9 cellular contexts compared by ENCODE assay signal in the genomic region with DNA sequence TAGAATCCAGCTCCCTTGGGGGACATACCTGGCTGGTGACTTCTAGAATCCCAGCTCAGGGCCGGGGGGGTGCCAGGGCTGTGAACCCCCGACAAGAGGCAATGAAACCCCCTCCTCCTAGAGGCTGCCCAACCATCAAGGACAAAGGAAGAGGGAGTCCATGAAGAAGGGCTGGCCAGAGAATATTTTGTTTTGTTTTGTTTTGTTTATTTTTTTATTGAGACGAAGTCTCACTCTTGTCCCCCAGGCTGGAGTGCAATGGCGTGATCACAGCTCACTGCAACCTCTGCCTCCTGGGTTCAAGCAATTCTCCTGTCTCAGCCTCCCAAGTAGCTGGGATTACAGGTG. TPM values are rescaled to one million over a fixed set of nuclear protein-coding genes. Genes with fewer than 3 reads are reported as not detected.
DNase-seq lines count a peak whose midpoint lies in the region; ATAC-seq and TF ChIP-seq lines count a peak whose summit lies in the region.
"Not testable (repeated sequence)": the region's sequence is repeated elsewhere in the genome, so short reads cannot be mapped to it uniquely, and the experiment has no call there.
"Had no signal": no experiment of that assay in that cellular context is flagged by ENCODE, and none has a peak within 500 bp of the region (broad histone marks: within the 10 kb centered on the region; RNA-seq: fewer than 3 reads in every experiment).

No MANE protein-coding gene starts in this region.

- not testable (repeated sequence) for TF ChIP-seq CTCF in AG04450 (IDR thresholded peaks at IDR 0.05; ENCODE audit: low read depth, low read length); H9 (conservative IDR thresholded peaks at IDR 0.05); cardiac muscle cell (IDR thresholded peaks at IDR 0.05; ENCODE audit: low read depth, low read length)

- H3K9me3 ChIP-seq in AG04450 (ENCODE audit: control insufficient read depth, insufficient read depth, low read length); H9 (ENCODE audit: control insufficient read depth, low read depth, low read length); NT2/D1 (ENCODE audit: insufficient read depth, low read length); adipocyte (ENCODE audit: control insufficient read depth, low read length); cardiac muscle cell (ENCODE audit: low read depth): not testable (repeated sequence)

- H3K4me3 Mint-ChIP-seq in H9; activated CD4-positive, alpha-beta T cell treated with anti-CD3 and anti-CD28 coated beads, Interleukin-2, amount 10 ng/mL, durations not matched to agents 7 days and 5 days: not testable (repeated sequence)
- H3K4me3 Mint-ChIP-seq in naive thymus-derived CD8-positive, alpha-beta T cell: peak overlapping the region in 4 of 10 donors; percentile 15 to 90 (median 60)
- H3K4me3 Mint-ChIP-seq in stimulated activated naive CD8-positive, alpha-beta T cell treated with anti-CD3 and anti-CD28 coated beads, Interleukin-15, amount 100 ng/mL, for 72 hours: peak overlapping the region; percentile 96 to 98

- H3K27ac Mint-ChIP-seq in H9: peak overlapping the region; percentile 79 to 89 (median 80); a peak in 2 of 7 replicates
- peak overlapping the region; percentile 82 for H3K27ac Mint-ChIP-seq in activated CD4-positive, alpha-beta T cell treated with anti-CD3 and anti-CD28 coated beads, Interleukin-2, amount 10 ng/mL, durations not matched to agents 7 days and 5 days
- H3K27ac Mint-ChIP-seq in naive thymus-derived CD8-positive, alpha-beta T cell: peak overlapping the region in 7 of 10 donors; percentile 56 to 88 (median 66)
- H3K27ac Mint-ChIP-seq in stimulated activated naive CD8-positive, alpha-beta T cell treated with anti-CD3 and anti-CD28 coated beads, Interleukin-15, amount 100 ng/mL, for 72 hours: peak overlapping the region; percentile 96 to 99

- not testable (repeated sequence) for H3K27me3 ChIP-seq in AG04450 (ENCODE audit: control insufficient read depth, insufficient read depth, low read length); H9 (ENCODE audit: insufficient read depth, low read length); NT2/D1 (ENCODE audit: insufficient read depth, insufficient read length); adipocyte (replicated peaks; ENCODE audit: control insufficient read depth, insufficient read depth, low read length); cardiac muscle cell

- H2BK5ac ChIP-seq in H9 (ENCODE audit: insufficient read length, low read length): not testable (repeated sequence)

- H4K20me1 ChIP-seq in H9 (ENCODE audit: control insufficient read depth, insufficient read depth, insufficient read length): not testable (repeated sequence)

- not testable (repeated sequence) for H4K5ac ChIP-seq in H9 (ENCODE audit: insufficient read length, low read depth, low read length)

- H2BK12ac ChIP-seq in H9 (ENCODE audit: insufficient read length, low read depth, low read length): not testable (repeated sequence)

- not testable (repeated sequence) for H2BK120ac ChIP-seq in H9 (ENCODE audit: low read depth, low read length, poor library complexity, severe bottlenecking)

- H2AK5ac ChIP-seq in H9 (ENCODE audit: insufficient read length, low read length): not testable (repeated sequence)

- no CpG with 5 or more reads among the region's 4 CpGs for WGBS in H9 (ENCODE audit: extremely low coverage, insufficient read length, low lambda C conversion rate)

- not testable (repeated sequence) for H3K9ac ChIP-seq in H9 (ENCODE audit: extremely low read depth, insufficient read length, low read length)
- H3K9ac ChIP-seq in NT2/D1 (ENCODE audit: insufficient read length, low read depth) (peak overlapping the region; percentile 9), adipocyte (ENCODE audit: low read length) (peak overlapping the region; percentile 50)

- H3K4ac ChIP-seq in H9 (ENCODE audit: low read depth, low read length): not testable (repeated sequence)

- H2BK15ac ChIP-seq in H9 (ENCODE audit: low read depth, low read length): not testable (repeated sequence)

- H3K27ac ChIP-seq in AG04450 (ENCODE audit: low read depth, low read length) (peak overlapping the region; percentile 92), cardiac muscle cell (peak overlapping the region; percentile 82)
- H3K27ac ChIP-seq in H9 (ENCODE audit: insufficient read length, low read depth, low read length): not testable (repeated sequence)

- not testable (repeated sequence) for H3T11ph ChIP-seq in H9 (ENCODE audit: low read length)

- not testable (repeated sequence) for H3K14ac ChIP-seq in H9 (ENCODE audit: insufficient read depth, low read length)

- peaks cover 37 to 42% of the 10 kb centered on the region in 2 experiments for H3K4me1 Mint-ChIP-seq in H9
- H3K4me1 Mint-ChIP-seq in activated CD4-positive, alpha-beta T cell treated with anti-CD3 and anti-CD28 coated beads, Interleukin-2, amount 10 ng/mL, durations not matched to agents 7 days and 5 days: peaks cover 60% of the 10 kb centered on the region
- peaks cover 19 to 70% (median 61%) of the 10 kb centered on the region in 4 donors for H3K4me1 Mint-ChIP-seq in naive thymus-derived CD8-positive, alpha-beta T cell
- peaks cover 81% of the 10 kb centered on the region for H3K4me1 Mint-ChIP-seq in stimulated activated naive CD8-positive, alpha-beta T cell treated with anti-CD3 and anti-CD28 coated beads, Interleukin-15, amount 100 ng/mL, for 72 hours

- not testable (repeated sequence) for H2BK20ac ChIP-seq in H9 (ENCODE audit: low read depth, low read length, poor library complexity, severe bottlenecking)

- H3K23ac ChIP-seq in H9 (ENCODE audit: insufficient read length, low read depth, low read length): not testable (repeated sequence)

- not testable (repeated sequence) for H3K79me2 ChIP-seq in H9 (ENCODE audit: insufficient read depth, low read length)

- H3K18ac ChIP-seq in H9 (ENCODE audit: insufficient read length, low read depth, low read length): not testable (repeated sequence)

- DNase-seq in AG04450 (ENCODE audit: low read depth, low spot score); NT2/D1 (ENCODE audit: low read depth, low spot score); activated CD4-positive, alpha-beta T cell treated with anti-CD3 and anti-CD28 coated beads, Interleukin-2, amount 10 ng/mL, durations not matched to agents 7 days and 5 days; adipocyte (ENCODE audit: low read depth); cardiac muscle cell (ENCODE audit: low read depth in 1 of 2, low spot score in 1 of 2); naive thymus-derived CD8-positive, alpha-beta T cell; stimulated activated naive CD8-positive, alpha-beta T cell treated with anti-CD3 and anti-CD28 coated beads, Interleukin-15, amount 100 ng/mL, for 72 hours: not testable (repeated sequence)
- DNase-seq in H9: peak; percentile 43

- not testable (repeated sequence) for H2AFZ ChIP-seq in H9 (ENCODE audit: low read length)

- POLR2A ChIA-PET in AG04450 (lab: Yijun Ruan, JAX): interaction anchor here (0.6 to 1.7 kb wide), 4 partner anchors 43 to 197 kb away, joined by 3 to 8 read pairs (median 3); partner anchors contain the start of genes CBX4 and CBX8
- POLR2A ChIA-PET in activated CD4-positive, alpha-beta T cell treated with anti-CD3 and anti-CD28 coated beads, Interleukin-2, amount 10 ng/mL, durations not matched to agents 7 days and 5 days (lab: Charles Lee): not testable (repeated sequence)
- POLR2A ChIA-PET in naive thymus-derived CD8-positive, alpha-beta T cell (lab: Charles Lee): interaction anchor here (0.9 to 1.7 kb wide), 6 partner anchors 9 to 253 kb away, joined by 3 to 9 read pairs (median 4); partner anchors contain the start of gene CBX8

- not testable (repeated sequence) for H3K27me3 Mint-ChIP-seq in H9 (ENCODE audit: low read depth); activated CD4-positive, alpha-beta T cell treated with anti-CD3 and anti-CD28 coated beads, Interleukin-2, amount 10 ng/mL, durations not matched to agents 7 days and 5 days; naive thymus-derived CD8-positive, alpha-beta T cell; stimulated activated naive CD8-positive, alpha-beta T cell treated with anti-CD3 and anti-CD28 coated beads, Interleukin-15, amount 100 ng/mL, for 72 hours

- H3K36me3 ChIP-seq in NT2/D1 (ENCODE audit: insufficient read depth, insufficient read length, low read length); cardiac muscle cell: not testable (repeated sequence)
- peaks cover 11% of the 10 kb centered on the region for H3K36me3 ChIP-seq in adipocyte (ENCODE audit: control insufficient read depth, insufficient read depth, low read length, severe bottlenecking)

- ATAC-seq in naive thymus-derived CD8-positive, alpha-beta T cell; stimulated activated naive CD8-positive, alpha-beta T cell treated with anti-CD3 and anti-CD28 coated beads, Interleukin-15, amount 100 ng/mL, for 72 hours: not testable (repeated sequence)

- not testable (repeated sequence) for H3K4me3 ChIP-seq in AG04450 (ENCODE audit: low read depth, low read length); NT2/D1 (ENCODE audit: insufficient read length, low read depth); cardiac muscle cell
- H3K4me3 ChIP-seq in adipocyte (ENCODE audit: low read length): peak overlapping the region; percentile 19

- not testable (repeated sequence) for H3K56ac ChIP-seq in H9 (ENCODE audit: insufficient read length, low read depth, low read length)

- H3K4me1 ChIP-seq in H9 (ENCODE audit: insufficient read depth, low read length): not testable (repeated sequence)
- peaks cover 28% of the 10 kb centered on the region for H3K4me1 ChIP-seq in NT2/D1 (ENCODE audit: insufficient read depth, insufficient read length)
- peaks cover 46% of the 10 kb centered on the region for H3K4me1 ChIP-seq in adipocyte (ENCODE audit: control insufficient read depth, insufficient read depth, low read length)
- peaks cover 29% of the 10 kb centered on the region for H3K4me1 ChIP-seq in cardiac muscle cell (ENCODE audit: low read depth)

- not testable (repeated sequence) for H3K23me2 ChIP-seq in H9 (ENCODE audit: insufficient read length, low read depth, low read length, poor library complexity, severe bottlenecking)

- peaks cover 2 to 11% (median 5%) of the 10 kb centered on the region in 3 experiments; a peak in 5 of 7 replicates for H3K36me3 Mint-ChIP-seq in H9 (ENCODE audit: insufficient read depth in 1 of 3, low read depth in 3 of 3)
- not testable (repeated sequence) for H3K36me3 Mint-ChIP-seq in activated CD4-positive, alpha-beta T cell treated with anti-CD3 and anti-CD28 coated beads, Interleukin-2, amount 10 ng/mL, durations not matched to agents 7 days and 5 days (ENCODE audit: low read depth); naive thymus-derived CD8-positive, alpha-beta T cell

- H4K91ac ChIP-seq in H9 (ENCODE audit: insufficient read length, low read depth, low read length): not testable (repeated sequence)

- not testable (repeated sequence) for H3K79me1 ChIP-seq in H9 (ENCODE audit: insufficient read depth, low read depth, low read length, poor library complexity, severe bottlenecking)

- H3K4me2 ChIP-seq in H9 (ENCODE audit: insufficient read depth, insufficient read length, low read length): not testable (repeated sequence)

- not testable (repeated sequence) for H4K8ac ChIP-seq in H9 (replicated peaks; ENCODE audit: insufficient read length, low read depth, low read length)

- CTCF ChIA-PET in AG04450 (lab: Charles Lee): interaction anchor here (0.8 to 7.3 kb wide), 4 partner anchors 12 to 205 kb away, joined by 3 to 73 read pairs (median 4); partner anchors contain the start of gene CBX4
- CTCF ChIA-PET in activated CD4-positive, alpha-beta T cell treated with anti-CD3 and anti-CD28 coated beads, Interleukin-2, amount 10 ng/mL, durations not matched to agents 7 days and 5 days (lab: Charles Lee): interaction anchor here (0.9 to 3.2 kb wide), 4 partner anchors 11 to 154 kb away, joined by 3 to 9 read pairs (median 6); partner anchors contain the start of gene CBX4

- not testable (repeated sequence) for H3K9me3 Mint-ChIP-seq in H9; activated CD4-positive, alpha-beta T cell treated with anti-CD3 and anti-CD28 coated beads, Interleukin-2, amount 10 ng/mL, durations not matched to agents 7 days and 5 days; naive thymus-derived CD8-positive, alpha-beta T cell; stimulated activated naive CD8-positive, alpha-beta T cell treated with anti-CD3 and anti-CD28 coated beads, Interleukin-15, amount 100 ng/mL, for 72 hours

RNA-seq across cellular contexts. Expression of gene TBC1D16, which starts 41.5 kb away (rescaled TPM):
- polyA plus RNA-seq in AG04450 (2011; rRNA removed) (10.9 and 14.7 TPM in 2 replicates), cardiac muscle cell (13.0 and 22.1 TPM in 2 replicates)
- 23.0 and 31.4 TPM in 2 replicates for polyA minus RNA-seq in AG04450 (2011; rRNA and poly(A)+ RNA removed)
- total RNA-seq in H9 (2021) (82.7 and 85.8 TPM in 2 replicates), cardiac muscle cell (30.3 and 37.5 TPM in 2 replicates)
- total RNA-seq in activated CD4-positive, alpha-beta T cell treated with anti-CD3 and anti-CD28 coated beads, Interleukin-2, amount 10 ng/mL, durations not matched to agents 7 days and 5 days: 1 to 10 TPM in 1 of 2 experiments, under 1 TPM in 1; 0.74 to 1.2 TPM
- 1 to 10 TPM; 2.6 to 3.1 TPM for total RNA-seq in naive thymus-derived CD8-positive, alpha-beta T cell
- under 1 TPM; 0.48 to 0.89 (median 0.50) TPM for polyA plus RNA-seq in naive thymus-derived CD8-positive, alpha-beta T cell

RNA-seq across cellular contexts. Expression of gene CCDC40, which starts 42.2 kb away (rescaled TPM):
- 2.0 and 2.4 TPM in 2 replicates for polyA plus RNA-seq in AG04450 (2011; rRNA removed)
- 0.87 and 3.8 TPM in 2 replicates for polyA minus RNA-seq in AG04450 (2011; rRNA and poly(A)+ RNA removed)
- 7.8 and 8.9 TPM in 2 replicates for total RNA-seq in H9 (2021)
- total RNA-seq in activated CD4-positive, alpha-beta T cell treated with anti-CD3 and anti-CD28 coated beads, Interleukin-2, amount 10 ng/mL, durations not matched to agents 7 days and 5 days: not detected
- total RNA-seq in cardiac muscle cell: 8.0 and 11.3 TPM in 2 replicates
- 12.2 and 16.0 TPM in 2 replicates for polyA plus RNA-seq in cardiac muscle cell
- total RNA-seq in naive thymus-derived CD8-positive, alpha-beta T cell: 1 to 10 TPM; 4.2 to 4.8 TPM
- polyA plus RNA-seq in naive thymus-derived CD8-positive, alpha-beta T cell: under 1 TPM in 1 of 3 donors, not detected in 2; 0.37 TPM
- polyA plus RNA-seq: CD4-positive, CD25-positive, alpha-beta regulatory T cell had no signal
